ENCODE assay signal across 13 cellular contexts in genomic region chr4:69156913-69157312, GRCh38. TPM values are rescaled to one million over a fixed set of nuclear protein-coding genes. Genes with fewer than 3 reads are reported as not detected.
DNase-seq lines count a peak whose midpoint lies in the region; ATAC-seq and TF ChIP-seq lines count a peak whose summit lies in the region.
"Had no signal": no experiment of that assay in that cellular context is flagged by ENCODE, and none has a peak within 500 bp of the region (broad histone marks: within the 10 kb centered on the region; RNA-seq: fewer than 3 reads in every experiment).

No MANE protein-coding gene starts in this region.

- H3K27ac Mint-ChIP-seq in endothelial cell (ENCODE audit: unreplicated experiment) (no peak overlapping the region), progenitor cell of endocrine pancreas (no peak overlapping the region)
- H3K27ac Mint-ChIP-seq: naive thymus-derived CD8-positive, alpha-beta T cell; T-helper 17 cell had no signal

- TF ChIP-seq CTCF in endothelial cell (IDR thresholded peaks at IDR 0.05; ENCODE audit: unreplicated experiment) (peak; percentile 30), progenitor cell of endocrine pancreas (IDR thresholded peaks at IDR 0.05; ENCODE audit: unreplicated experiment) (peak; percentile 13)

- peak; percentile 2 for DNase-seq in LoVo (ENCODE audit: low spot score)
- DNase-seq in endothelial cell (ENCODE audit: low spot score): peak; percentile 19
- no peak for DNase-seq in progenitor cell of endocrine pancreas (ENCODE audit: low spot score, unreplicated experiment)
- DNase-seq in COLO668 (lab: John Stamatoyannopoulos, UW; ENCODE audit: unreplicated experiment): no peak
- DNase-seq: activated T-cell treated with anti-CD3 and anti-CD28 coated beads for 4 hours; head of caudate nucleus; naive thymus-derived CD8-positive, alpha-beta T cell; NCI-H226; T-helper 17 cell had no signal

- H3K36me3 Mint-ChIP-seq in endothelial cell (ENCODE audit: low read depth, unreplicated experiment): no peaks in the 10 kb centered on the region
- H3K36me3 Mint-ChIP-seq in progenitor cell of endocrine pancreas (ENCODE audit: insufficient read depth): no peaks in the 10 kb centered on the region
- H3K36me3 Mint-ChIP-seq: naive thymus-derived CD8-positive, alpha-beta T cell had no signal

- H3K4me3 Mint-ChIP-seq in endothelial cell (ENCODE audit: unreplicated experiment) (no peak overlapping the region), progenitor cell of endocrine pancreas (ENCODE audit: low read depth) (no peak overlapping the region)
- H3K4me3 Mint-ChIP-seq: naive thymus-derived CD8-positive, alpha-beta T cell; T-helper 17 cell had no signal

- peaks cover 2% of the 10 kb centered on the region for H3K27me3 Mint-ChIP-seq in endothelial cell (ENCODE audit: unreplicated experiment)
- no peaks in the 10 kb centered on the region for H3K27me3 Mint-ChIP-seq in progenitor cell of endocrine pancreas
- H3K27me3 Mint-ChIP-seq: naive thymus-derived CD8-positive, alpha-beta T cell; T-helper 17 cell had no signal

- H3K4me1 Mint-ChIP-seq in endothelial cell (ENCODE audit: unreplicated experiment) (no peaks in the 10 kb centered on the region), progenitor cell of endocrine pancreas (ENCODE audit: low read depth) (no peaks in the 10 kb centered on the region)
- H3K4me1 Mint-ChIP-seq: naive thymus-derived CD8-positive, alpha-beta T cell; T-helper 17 cell had no signal

- no peaks in the 10 kb centered on the region for H3K9me3 Mint-ChIP-seq in endothelial cell (ENCODE audit: unreplicated experiment)
- H3K9me3 Mint-ChIP-seq in progenitor cell of endocrine pancreas (ENCODE audit: low read depth): peaks cover 5% of the 10 kb centered on the region
- H3K9me3 Mint-ChIP-seq: naive thymus-derived CD8-positive, alpha-beta T cell had no signal

- ATAC-seq in GM19023 (IDR thresholded peaks at IDR 0.05; ENCODE audit: unreplicated experiment) (peak; percentile 50), GM18498 (IDR thresholded peaks at IDR 0.05; ENCODE audit: unreplicated experiment) (no peak), GM21447 (IDR thresholded peaks at IDR 0.05; ENCODE audit: unreplicated experiment) (no peak)
- ATAC-seq: naive thymus-derived CD8-positive, alpha-beta T cell; T-helper 17 cell had no signal

RNA-seq across cellular contexts. Expression of gene UGT2B11, which starts 57.6 kb away (rescaled TPM):
- not detected for total RNA-seq in endothelial cell (ENCODE audit: unreplicated experiment)
- 0.93 and 1.2 TPM in 2 replicates for total RNA-seq in progenitor cell of endocrine pancreas
- total RNA-seq: cerebellum; naive thymus-derived CD8-positive, alpha-beta T cell; T-helper 17 cell had no signal

Comparison
In these comparisons a context has a peak if more than half of its experiments do, and no peak if none do; other contexts are left out.
1. DNase-seq: peak in LoVo (single experiment) and endothelial cell (single experiment); none in progenitor cell of endocrine pancreas (single experiment) and COLO668 (single experiment).